8 cellular contexts compared by ENCODE assay signal in genomic region chr2:27489498-27490397, GRCh38. TPM values are rescaled to one million over a fixed set of nuclear protein-coding genes. Genes with fewer than 3 reads are reported as not detected.
A peak's percentile ranks its signal among the peaks of the same experiment; 100 is the strongest.
DNase-seq lines count a peak whose midpoint lies in the region; ATAC-seq and TF ChIP-seq lines count a peak whose summit lies in the region.

TSS of gene IFT172 (minus strand) at chr2:27489743. CDS start at chr2:27489653, 90 bp downstream.

- peak within 1 kb of the TSS; percentile 7 for H3K4me3 ChIP-seq in effector memory CD4-positive, alpha-beta T cell (ENCODE audit: insufficient read depth, low read depth, low read length, poor library complexity, severe bottlenecking)
- H3K4me3 ChIP-seq in lung: peak within 1 kb of the TSS; percentile 54

- DNase-seq in CMK (ENCODE audit: low read depth) (peak; percentile 100), GM20000 (ENCODE audit: low spot score) (peak; percentile 96), HS-5 (ENCODE audit: low read depth) (peak; percentile 95), lung (ENCODE audit: low spot score) (peak; percentile 99)
- peak; percentile 72 for DNase-seq in NK-92 treated with Interleukin-12 subunit alpha and Interleukin-12 subunit beta, amount 100 ng/mL, for 24 hours (lab: John Stamatoyannopoulos, UW)
- DNase-seq in effector memory CD4-positive, alpha-beta T cell: peak; percentile 99
- DNase-seq in stimulated activated CD4-positive, alpha-beta T cell treated with anti-CD3 and anti-CD28 coated beads, TNF-alpha, amount 100 ng/mL, for 24 hours (ENCODE audit: low read depth in 3 of 3): peak; percentile 96 to 99 (median 98)

- POLR2A ChIA-PET in activated CD8-positive, alpha-beta memory T cell treated with anti-CD3 and anti-CD28 coated beads for 36 hours (lab: Charles Lee): no interaction called here

- peaks cover 12% of the 10 kb centered on the region for H3K27me3 ChIP-seq in effector memory CD4-positive, alpha-beta T cell (replicated peaks; ENCODE audit: control insufficient read depth, insufficient read depth, low read length, poor library complexity, severe bottlenecking)
- no peaks in the 10 kb centered on the region for H3K27me3 ChIP-seq in lung (ENCODE audit: control insufficient read depth, insufficient read depth)

- peaks cover 15% of the 10 kb centered on the region for H3K4me1 ChIP-seq in effector memory CD4-positive, alpha-beta T cell (ENCODE audit: control insufficient read depth, insufficient read depth, low read length, poor library complexity, severe bottlenecking)
- H3K4me1 ChIP-seq in lung (ENCODE audit: control insufficient read depth in 2 of 2, insufficient read depth in 2 of 2, low read length in 2 of 2): peaks cover 6 to 10% of the 10 kb centered on the region in 2 donors

- peak; percentile 96 for ATAC-seq in lung (ENCODE audit: insufficient read depth, low FRiP score)

- H3K36me3 ChIP-seq in effector memory CD4-positive, alpha-beta T cell (ENCODE audit: control insufficient read depth, insufficient read depth, low read length): no peaks in the 10 kb centered on the region
- H3K36me3 ChIP-seq in lung (ENCODE audit: control insufficient read depth in 2 of 2, insufficient read depth in 2 of 2, low read length in 2 of 2): peaks cover 2 to 3% of the 10 kb centered on the region in 2 donors

- CTCF ChIA-PET in activated CD8-positive, alpha-beta memory T cell treated with anti-CD3 and anti-CD28 coated beads for 36 hours (lab: Charles Lee): no interaction called here

- peak within 1 kb of the TSS; percentile 64 for H3K27ac ChIP-seq in effector memory CD4-positive, alpha-beta T cell (ENCODE audit: insufficient read depth, low read length, poor library complexity, severe bottlenecking)
- H3K27ac ChIP-seq in lung (ENCODE audit: low read depth in 1 of 2, low read length in 1 of 2): peak within 1 kb of the TSS; percentile 55 to 69

- WGBS in lung, 2 donors: 8 to 9% methylated on average over 43 of the region's 43 CpGs

- no peaks in the 10 kb centered on the region for H3K9me3 ChIP-seq in effector memory CD4-positive, alpha-beta T cell (ENCODE audit: control insufficient read depth, low read length)
- H3K9me3 ChIP-seq in lung (ENCODE audit: control insufficient read depth in 2 of 2, insufficient read depth in 1 of 2, low read length in 1 of 2): no peaks in the 10 kb centered on the region

- no peak for TF ChIP-seq CTCF in GM20000 (IDR thresholded peaks at IDR 0.05; ENCODE audit: extremely low read depth, missing control alignments)
- TF ChIP-seq CTCF in lung (IDR thresholded peaks at IDR 0.05; ENCODE audit: control extremely low read depth, extremely low read depth): no peak

RNA-seq across cellular contexts. Expression of gene IFT172, which starts in this region (rescaled TPM):
- 10 to 100 TPM; 12.1 to 13.9 TPM for total RNA-seq in activated CD8-positive, alpha-beta memory T cell treated with anti-CD3 and anti-CD28 coated beads for 36 hours
- 10 to 100 TPM; 44.7 to 52.2 TPM for total RNA-seq in lung
- polyA plus RNA-seq in lung: 10 to 100 TPM; 17.8 to 26.6 TPM

Comparison
In these comparisons a context has a peak if more than half of its experiments do, and no peak if none do; other contexts are left out.
1. Peak in every context shown above with its lines: DNase-seq, ATAC-seq, H3K4me3 ChIP-seq and H3K27ac ChIP-seq.